8 cellular contexts compared by ENCODE assay signal in genomic region chr3:101676765-101677435, GRCh38. TPM values are rescaled to one million over a fixed set of nuclear protein-coding genes. Genes with fewer than 3 reads are reported as not detected.
DNase-seq lines count a peak whose midpoint lies in the region; ATAC-seq, FAIRE-seq and TF ChIP-seq lines count a peak whose summit lies in the region.

Gene ZBTB11 (minus strand): TSS chr3:101677132. CDS start chr3:101676914, 218 bp downstream.

- H3K36me3 Mint-ChIP-seq in chondrocyte (ENCODE audit: low read depth) = peaks cover 16% of the 10 kb centered on the region

- H3K27me3 Mint-ChIP-seq in chondrocyte (ENCODE audit: low read depth) = no peaks in the 10 kb centered on the region

- peak; percentile 100 for DNase-seq in activated CD4-positive, CD25-positive, alpha-beta regulatory T cell treated with anti-CD3 and anti-CD28 coated beads, Interleukin-2, amount 50 U/mL, for 16 hours (ENCODE audit: low read depth, low spot score)
- no peak for DNase-seq in activated CD4-positive, CD25-positive, alpha-beta regulatory T cell (lab: John Stamatoyannopoulos, UW)
- peak; percentile 99 for DNase-seq in chondrocyte (ENCODE audit: low spot score)
- peak; percentile 100 for DNase-seq in left colon
- peak; percentile 99 to 100 for DNase-seq in stimulated activated CD4-positive, alpha-beta T cell treated with anti-CD3 and anti-CD28 coated beads, Interleukin-2, amount 100 ng/mL, for 48 hours
- DNase-seq in KG1 (lab: John Stamatoyannopoulos, UW) = no peak

- peak within 1 kb of the TSS; percentile 96 for H3K27ac Mint-ChIP-seq in chondrocyte (ENCODE audit: unreplicated experiment)

- no peaks in the 10 kb centered on the region for H3K9me3 Mint-ChIP-seq in chondrocyte (ENCODE audit: low read depth)

- TF ChIP-seq CTCF in chondrocyte (IDR thresholded peaks at IDR 0.05) = peak; percentile 79

- peak within 1 kb of the TSS; percentile 86 for H3K4me3 Mint-ChIP-seq in chondrocyte (ENCODE audit: unreplicated experiment)

- intact Hi-C loops in left colon (cut with DNase I, micrococcal nuclease) = loop anchor here in 1 of 2 donors (10.0 kb wide), 1 partner anchor 102 kb away; the partner anchor contains the start of gene PCNP

- peak; percentile 95 for FAIRE-seq in TTC549 (lab: Jason Lieb, UNC)

- ATAC-seq in HG03175 (IDR thresholded peaks at IDR 0.05; ENCODE audit: unreplicated experiment) (peak; percentile 71), left colon (peak; percentile 86)

- H3K4me1 Mint-ChIP-seq in chondrocyte (ENCODE audit: low read depth) = peaks cover 40% of the 10 kb centered on the region

RNA-seq across cellular contexts. Expression of gene ZBTB11, which starts in this region (rescaled TPM):
- 13.3 to 17.7 TPM (median 14.7 TPM) in 3 replicates for total RNA-seq in chondrocyte
- total RNA-seq in left colon = 10 to 100 TPM; 11.5 to 13.2 TPM

Comparison
In these comparisons a context has a peak if more than half of its experiments do, and no peak if none do; other contexts are left out.
1. DNase-seq: peak in activated CD4-positive, CD25-positive, alpha-beta regulatory T cell treated with anti-CD3 and anti-CD28 coated beads, Interleukin-2, amount 50 U/mL, for 16 hours (single experiment), chondrocyte (single experiment), left colon (2 of 2) and stimulated activated CD4-positive, alpha-beta T cell treated with anti-CD3 and anti-CD28 coated beads, Interleukin-2, amount 100 ng/mL, for 48 hours (2 of 2); none in activated CD4-positive, CD25-positive, alpha-beta regulatory T cell (0 of 4) and KG1 (single experiment).